In genomic region chr2:63056309-63057065, GRCh38 we compare ENCODE assay signal across 10 cellular contexts. TPM values are rescaled to one million over a fixed set of nuclear protein-coding genes. Genes with fewer than 3 reads are reported as not detected.
DNase-seq lines count a peak whose midpoint lies in the region; ATAC-seq lines count a peak whose summit lies in the region.
"Had no signal": no experiment of that assay in that cellular context is flagged by ENCODE, and none has a peak within 500 bp of the region (broad histone marks: within the 10 kb centered on the region; RNA-seq: fewer than 3 reads in every experiment).

No MANE protein-coding gene starts in this region.

- H3K36me3 Mint-ChIP-seq in stimulated activated naive CD8-positive, alpha-beta T cell treated with anti-CD3 and anti-CD28 coated beads, Interleukin-15, Interleukin-2, amounts not matched to agents 100 ng/mL and 50 ng/mL, for 24 hours (ENCODE audit: low read depth) = peaks cover 4% of the 10 kb centered on the region

- peaks cover 59% of the 10 kb centered on the region for H3K4me1 Mint-ChIP-seq in stimulated activated naive CD8-positive, alpha-beta T cell treated with anti-CD3 and anti-CD28 coated beads, Interleukin-15, Interleukin-2, amounts not matched to agents 100 ng/mL and 50 ng/mL, for 24 hours (ENCODE audit: low read depth)

- DNase-seq in activated CD8-positive, alpha-beta memory T cell treated with anti-CD3 and anti-CD28 coated beads for 24 hours = peak; percentile 61
- DNase-seq in activated CD8-positive, alpha-beta memory T cell treated with anti-CD3 and anti-CD28 coated beads, Interleukin-2, amount 50 U/mL, for 4 hours = no peak
- DNase-seq in UCSD-AML1 (lab: John Stamatoyannopoulos, UW; ENCODE audit: unreplicated experiment) (peak; percentile 28), right cardiac atrium (peak in 2 of 3 donors; percentile 67 to 68), D341Med (ENCODE audit: low spot score) (no peak)
- no peak for DNase-seq in stimulated activated CD4-positive, alpha-beta T cell treated with anti-CD3 and anti-CD28 coated beads, Interleukin-4, amount 100 ng/mL, for 1 hour
- DNase-seq: NCI-H1436 treated with DMSO at 0.1 percent for 48 hours had no signal

- intact Hi-C loops in right cardiac atrium (cut with DNase I) = no loop called here

- H3K9me3 Mint-ChIP-seq in stimulated activated naive CD8-positive, alpha-beta T cell treated with anti-CD3 and anti-CD28 coated beads, Interleukin-15, Interleukin-2, amounts not matched to agents 100 ng/mL and 50 ng/mL, for 24 hours = peaks cover 4% of the 10 kb centered on the region

- H3K4me1 ChIP-seq in right cardiac atrium (ENCODE audit: control insufficient read depth, insufficient read depth, low read length) = peaks cover 9% of the 10 kb centered on the region

- peak; percentile 47 to 62 for ATAC-seq in right cardiac atrium
- ATAC-seq in HG02571 (IDR thresholded peaks at IDR 0.05; ENCODE audit: unreplicated experiment) = no peak

- no peak overlapping the region for H3K27ac Mint-ChIP-seq in stimulated activated naive CD8-positive, alpha-beta T cell treated with anti-CD3 and anti-CD28 coated beads, Interleukin-15, Interleukin-2, amounts not matched to agents 100 ng/mL and 50 ng/mL, for 24 hours

- H3K27me3 ChIP-seq in right cardiac atrium (ENCODE audit: control insufficient read depth, insufficient read depth) = no peaks in the 10 kb centered on the region

- H3K9me3 ChIP-seq in right cardiac atrium (ENCODE audit: control insufficient read depth, low read length) = no peaks in the 10 kb centered on the region

- WGBS in right cardiac atrium = 7% methylated on average over 42 of the region's 42 CpGs

- no peak overlapping the region for H3K4me3 ChIP-seq in right cardiac atrium (ENCODE audit: low read length)

- H3K4me3 Mint-ChIP-seq in stimulated activated naive CD8-positive, alpha-beta T cell treated with anti-CD3 and anti-CD28 coated beads, Interleukin-15, Interleukin-2, amounts not matched to agents 100 ng/mL and 50 ng/mL, for 24 hours = peak overlapping the region; percentile 53

- no peak overlapping the region for H3K27ac ChIP-seq in right cardiac atrium (ENCODE audit: low read length)

- peaks cover 84% of the 10 kb centered on the region for H3K27me3 Mint-ChIP-seq in stimulated activated naive CD8-positive, alpha-beta T cell treated with anti-CD3 and anti-CD28 coated beads, Interleukin-15, Interleukin-2, amounts not matched to agents 100 ng/mL and 50 ng/mL, for 24 hours

RNA-seq across cellular contexts. Expression of gene OTX1, which starts 5.9 kb away (rescaled TPM):
- not detected for total RNA-seq in right cardiac atrium
- polyA plus RNA-seq in right cardiac atrium = not detected
- total RNA-seq: kidney epithelial cell had no signal

Comparison
In these comparisons a context has a peak if more than half of its experiments do, and no peak if none do; other contexts are left out.
1. DNase-seq: peak in activated CD8-positive, alpha-beta memory T cell treated with anti-CD3 and anti-CD28 coated beads for 24 hours (single experiment), UCSD-AML1 (single experiment) and right cardiac atrium (2 of 3); none in activated CD8-positive, alpha-beta memory T cell treated with anti-CD3 and anti-CD28 coated beads, Interleukin-2, amount 50 U/mL, for 4 hours (single experiment), stimulated activated CD4-positive, alpha-beta T cell treated with anti-CD3 and anti-CD28 coated beads, Interleukin-4, amount 100 ng/mL, for 1 hour (single experiment) and D341Med (single experiment).